ENCODE assay signal across 9 cellular contexts in genomic region chr5:128844354-128844923, GRCh38.
DNase-seq lines count a peak whose midpoint lies in the region; ATAC-seq and TF ChIP-seq lines count a peak whose summit lies in the region.
"Had no signal": no experiment of that assay in that cellular context is flagged by ENCODE, and none has a peak within 500 bp of the region (broad histone marks: within the 10 kb centered on the region; RNA-seq: fewer than 3 reads in every experiment).

No MANE protein-coding gene starts in this region.

- H3K36me3 Mint-ChIP-seq in naive thymus-derived CD4-positive, alpha-beta T cell: peaks cover 0 to 4% (median 0%) of the 10 kb centered on the region in 5 donors
- no peaks in the 10 kb centered on the region for H3K36me3 Mint-ChIP-seq in T-helper 2 cell treated with Interferon-gamma antibody and Interleukin-4, amounts not matched to agents 5 μg/mL and 100 μg/mL, for 36 hours (ENCODE audit: low read depth)

- peak; percentile 70 for TF ChIP-seq CTCF in PC-3 (conservative IDR thresholded peaks at IDR 0.05; ENCODE audit: low read depth, low read length)
- peak; percentile 60 for TF ChIP-seq CTCF in smooth muscle cell (IDR thresholded peaks at IDR 0.05; ENCODE audit: borderline replicate concordance, insufficient read depth, poor library complexity, severe bottlenecking)

- H3K4me3 ChIP-seq in PC-3 (ENCODE audit: low read length): no peak overlapping the region
- H3K4me3 ChIP-seq in smooth muscle cell: no peak overlapping the region
- no peak overlapping the region for H3K4me3 ChIP-seq in naive thymus-derived CD4-positive, alpha-beta T cell (ENCODE audit: low read length)

- CTCF ChIA-PET in PC-3 (lab: Charles Lee): no interaction called here
- CTCF ChIA-PET in naive thymus-derived CD4-positive, alpha-beta T cell (lab: Charles Lee): no interaction called here

- peaks cover 0 to 22% (median 11%) of the 10 kb centered on the region in 11 donors for H3K9me3 Mint-ChIP-seq in naive thymus-derived CD4-positive, alpha-beta T cell
- H3K9me3 Mint-ChIP-seq in T-helper 2 cell treated with Interferon-gamma antibody and Interleukin-4, amounts not matched to agents 5 μg/mL and 100 μg/mL, for 36 hours: peaks cover 7% of the 10 kb centered on the region

- H3K9ac ChIP-seq in PC-3 (ENCODE audit: low read length): no peak overlapping the region
- no peak overlapping the region for H3K9ac ChIP-seq in smooth muscle cell (ENCODE audit: low read depth)

- H3K36me3 ChIP-seq in PC-3 (ENCODE audit: low read depth, low read length) (no peaks in the 10 kb centered on the region), smooth muscle cell (ENCODE audit: low read depth) (no peaks in the 10 kb centered on the region)
- H3K36me3 ChIP-seq in naive thymus-derived CD4-positive, alpha-beta T cell (ENCODE audit: control insufficient read depth in 2 of 3, insufficient read depth in 3 of 3, low read length in 3 of 3): no peaks in the 10 kb centered on the region

- intact Hi-C loops in PC-3 (cut with micrococcal nuclease): loop anchor here (1.0 to 10.0 kb wide), 8 partner anchors 170 to 1100 kb away; partner anchors contain the start of gene FBN2
- intact Hi-C loops in naive thymus-derived CD4-positive, alpha-beta T cell (cut with micrococcal nuclease): loop anchor here (2.0 to 5.0 kb wide), 2 partner anchors 632 to 1282 kb away; no protein-coding TSS in a partner anchor

- peak; percentile 53; the same call in 1 of the 2 replicates for ATAC-seq in PC-3
- ATAC-seq in naive thymus-derived CD4-positive, alpha-beta T cell: no peak
- ATAC-seq: natural killer cell had no signal

- H3K27ac ChIP-seq in PC-3 (ENCODE audit: low read length): no peak overlapping the region
- H3K27ac ChIP-seq in smooth muscle cell (ENCODE audit: low read depth): no peak overlapping the region
- H3K27ac ChIP-seq in naive thymus-derived CD4-positive, alpha-beta T cell (ENCODE audit: low read depth, low read length): no peak overlapping the region

- DNase-seq in NOMO-1 treated with DMSO at 0.1 percent for 48 hours (lab: John Stamatoyannopoulos, UW; ENCODE audit: unreplicated experiment) (peak; percentile 13), NOMO-1 treated with dmso at 0.1 percent for 144 hours (lab: John Stamatoyannopoulos, UW; ENCODE audit: unreplicated experiment) (no peak), PC-3 (peak; percentile 63), fibroblast of peridontal ligament (ENCODE audit: extremely low read depth) (peak; percentile 74), smooth muscle cell (lab: John Stamatoyannopoulos, UW; ENCODE audit: unreplicated experiment) (no peak), NCI-H2029 treated with DMSO at 0.1 percent for 48 hours (lab: John Stamatoyannopoulos, UW) (no peak)
- no peak for DNase-seq in naive thymus-derived CD4-positive, alpha-beta T cell
- no peak for DNase-seq in T-helper 2 cell treated with Interferon-gamma antibody and Interleukin-4, amounts not matched to agents 5 μg/mL and 100 μg/mL, for 36 hours (ENCODE audit: low spot score)
- DNase-seq: natural killer cell had no signal

- H2AFZ ChIP-seq in PC-3 (ENCODE audit: low read length): no peak overlapping the region
- no peak overlapping the region for H2AFZ ChIP-seq in smooth muscle cell (ENCODE audit: low read depth)

- no peaks in the 10 kb centered on the region for H3K27me3 ChIP-seq in PC-3 (ENCODE audit: low read length)
- H3K27me3 ChIP-seq in smooth muscle cell (ENCODE audit: low read depth): no peaks in the 10 kb centered on the region
- H3K27me3 ChIP-seq in naive thymus-derived CD4-positive, alpha-beta T cell (ENCODE audit: control insufficient read depth in 2 of 2, insufficient read depth in 2 of 2, low read length in 2 of 2): no peaks in the 10 kb centered on the region

- H4K20me1 ChIP-seq in PC-3 (ENCODE audit: low read length) (no peaks in the 10 kb centered on the region), smooth muscle cell (ENCODE audit: low read depth) (no peaks in the 10 kb centered on the region)

- no peak overlapping the region for H3K4me3 Mint-ChIP-seq in naive thymus-derived CD4-positive, alpha-beta T cell
- no peak overlapping the region for H3K4me3 Mint-ChIP-seq in T-helper 2 cell treated with Interferon-gamma antibody and Interleukin-4, amounts not matched to agents 5 μg/mL and 100 μg/mL, for 36 hours
- H3K4me3 Mint-ChIP-seq: natural killer cell had no signal

- POLR2A ChIA-PET in PC-3 (lab: Charles Lee; ENCODE audit: unreplicated experiment): no interaction called here
- POLR2A ChIA-PET in naive thymus-derived CD4-positive, alpha-beta T cell (lab: Charles Lee): no interaction called here

- no TSS peak for BruUV-seq in PC-3 (replicated peaks; lab: Mats Ljungman, UMichigan)

- no peaks in the 10 kb centered on the region for H3K27me3 Mint-ChIP-seq in naive thymus-derived CD4-positive, alpha-beta T cell
- H3K27me3 Mint-ChIP-seq in T-helper 2 cell treated with Interferon-gamma antibody and Interleukin-4, amounts not matched to agents 5 μg/mL and 100 μg/mL, for 36 hours (ENCODE audit: low read depth): no peaks in the 10 kb centered on the region

- H3K27ac Mint-ChIP-seq in naive thymus-derived CD4-positive, alpha-beta T cell: no peak overlapping the region
- no peak overlapping the region for H3K27ac Mint-ChIP-seq in T-helper 2 cell treated with Interferon-gamma antibody and Interleukin-4, amounts not matched to agents 5 μg/mL and 100 μg/mL, for 36 hours
- H3K27ac Mint-ChIP-seq: natural killer cell had no signal

- H3K9me2 ChIP-seq in PC-3 (replicated peaks; ENCODE audit: low read length): no peaks in the 10 kb centered on the region

- no peaks in the 10 kb centered on the region for H3K4me1 Mint-ChIP-seq in naive thymus-derived CD4-positive, alpha-beta T cell
- H3K4me1 Mint-ChIP-seq in T-helper 2 cell treated with Interferon-gamma antibody and Interleukin-4, amounts not matched to agents 5 μg/mL and 100 μg/mL, for 36 hours (ENCODE audit: low read depth): no peaks in the 10 kb centered on the region
- H3K4me1 Mint-ChIP-seq: natural killer cell had no signal

- H3K4me1 ChIP-seq in PC-3 (ENCODE audit: insufficient read depth, low read length) (no peaks in the 10 kb centered on the region), smooth muscle cell (ENCODE audit: low read depth) (no peaks in the 10 kb centered on the region)
- H3K4me1 ChIP-seq in naive thymus-derived CD4-positive, alpha-beta T cell (ENCODE audit: control insufficient read depth in 2 of 2, insufficient read depth in 2 of 2, low read length in 2 of 2): no peaks in the 10 kb centered on the region

- H3K4me2 ChIP-seq in PC-3 (ENCODE audit: low read length) (no peak overlapping the region), smooth muscle cell (no peak overlapping the region)

- H3K9me3 ChIP-seq in PC-3 (ENCODE audit: low read length) (no peaks in the 10 kb centered on the region), smooth muscle cell (replicated peaks; ENCODE audit: low read depth) (no peaks in the 10 kb centered on the region)
- H3K9me3 ChIP-seq in naive thymus-derived CD4-positive, alpha-beta T cell (ENCODE audit: control insufficient read depth in 2 of 3, low read length in 3 of 3): no peaks in the 10 kb centered on the region

- WGBS in smooth muscle cell (ENCODE audit: low lambda C conversion rate): 61% methylated on average over 2 of the region's 2 CpGs

- H3F3A ChIP-seq in PC-3 (ENCODE audit: low read length, unreplicated experiment) (no peaks in the 10 kb centered on the region), smooth muscle cell (ENCODE audit: low read depth) (no peaks in the 10 kb centered on the region)

- H3K79me2 ChIP-seq in PC-3 (ENCODE audit: low read length) (no peaks in the 10 kb centered on the region), smooth muscle cell (ENCODE audit: low read depth) (no peaks in the 10 kb centered on the region)

Comparison
In these comparisons a context has a peak if more than half of its experiments do, and no peak if none do; other contexts are left out.
1. DNase-seq: peak in NOMO-1 treated with DMSO at 0.1 percent for 48 hours (single experiment), PC-3 (single experiment) and fibroblast of peridontal ligament (single experiment); none in NOMO-1 treated with dmso at 0.1 percent for 144 hours (single experiment), smooth muscle cell (single experiment), naive thymus-derived CD4-positive, alpha-beta T cell (0 of 9), T-helper 2 cell treated with Interferon-gamma antibody and Interleukin-4, amounts not matched to agents 5 μg/mL and 100 μg/mL, for 36 hours (single experiment) and NCI-H2029 treated with DMSO at 0.1 percent for 48 hours (single experiment).